In genomic region chr10:33509231-33509871, GRCh38 we compare ENCODE assay signal across 8 cellular contexts.
A peak's percentile ranks its signal among the peaks of the same experiment; 100 is the strongest.
DNase-seq lines count a peak whose midpoint lies in the region; ATAC-seq, FAIRE-seq and TF ChIP-seq lines count a peak whose summit lies in the region.

No MANE protein-coding gene starts in this region.

- H3K36me3 Mint-ChIP-seq in astrocyte (ENCODE audit: low read depth, unreplicated experiment) (no peaks in the 10 kb centered on the region), type B pancreatic cell (peaks cover 3% of the 10 kb centered on the region)

- H3K4me3 Mint-ChIP-seq in astrocyte (ENCODE audit: unreplicated experiment) (no peak overlapping the region), type B pancreatic cell (peak overlapping the region; percentile 26)

- TF ChIP-seq CTCF in astrocyte (IDR thresholded peaks at IDR 0.05; ENCODE audit: insufficient read depth, low read depth, low read length): no peak
- no peak for TF ChIP-seq CTCF in type B pancreatic cell (conservative IDR thresholded peaks at IDR 0.05)

- no peaks in the 10 kb centered on the region for H3K9me3 ChIP-seq in astrocyte (ENCODE audit: insufficient read depth, low read depth, low read length)

- peak overlapping the region; percentile 71 for H3K4me2 ChIP-seq in astrocyte (ENCODE audit: low read length)

- H3K4me1 Mint-ChIP-seq in astrocyte (ENCODE audit: low read depth, unreplicated experiment) (peaks cover 12% of the 10 kb centered on the region), type B pancreatic cell (ENCODE audit: unreplicated experiment) (peaks cover 19% of the 10 kb centered on the region)

- no peaks in the 10 kb centered on the region for H3K79me2 ChIP-seq in astrocyte (ENCODE audit: insufficient read depth, low read length)

- peaks cover 4% of the 10 kb centered on the region for H3K9me3 Mint-ChIP-seq in astrocyte (ENCODE audit: unreplicated experiment)
- H3K9me3 Mint-ChIP-seq in type B pancreatic cell: peaks cover 10% of the 10 kb centered on the region

- no peaks in the 10 kb centered on the region for H3K27me3 ChIP-seq in astrocyte (ENCODE audit: insufficient read depth, low read length)

- peak overlapping the region; percentile 4 for H3K4me3 ChIP-seq in astrocyte (ENCODE audit: insufficient read depth, low read depth, low read length)

- H3K27ac Mint-ChIP-seq in astrocyte (ENCODE audit: unreplicated experiment) (peak overlapping the region; percentile 47), type B pancreatic cell (peak overlapping the region; percentile 85)

- FAIRE-seq in astrocyte (lab: Jason Lieb, UNC): peak; percentile 81

- H3K36me3 ChIP-seq in astrocyte (ENCODE audit: insufficient read depth, low read length): no peaks in the 10 kb centered on the region

- H3K9ac ChIP-seq in astrocyte (ENCODE audit: low read length): peak overlapping the region; percentile 55

- peak; percentile 10 for DNase-seq in stimulated activated naive CD4-positive, alpha-beta T cell treated with Interleukin-2 at 50 U/mL for 16 hours (lab: John Stamatoyannopoulos, UW)
- DNase-seq in stimulated activated naive CD4-positive, alpha-beta T cell (lab: John Stamatoyannopoulos, UW): no peak
- DNase-seq in NCI-H2107 treated with DMSO at 0.1 percent for 48 hours (lab: John Stamatoyannopoulos, UW; ENCODE audit: unreplicated experiment) (peak; percentile 68), astrocyte (ENCODE audit: low read depth) (peak; percentile 97), left lobe of liver (ENCODE audit: low spot score) (no peak), type B pancreatic cell (ENCODE audit: extremely low spot score, unreplicated experiment) (no peak), GM19238 (ENCODE audit: insufficient read length, low spot score) (no peak)

- H3K27ac ChIP-seq in astrocyte (ENCODE audit: low read depth, low read length): peak overlapping the region; percentile 62

- H3K27me3 Mint-ChIP-seq in astrocyte (ENCODE audit: low read depth, unreplicated experiment) (no peaks in the 10 kb centered on the region), type B pancreatic cell (no peaks in the 10 kb centered on the region)

- peak; percentile 65 for ATAC-seq in HG02798 (IDR thresholded peaks at IDR 0.05; ENCODE audit: poor library complexity, unreplicated experiment)
- ATAC-seq in left lobe of liver: peak; percentile 68

- no peak overlapping the region for H2AFZ ChIP-seq in astrocyte (ENCODE audit: low read depth, low read length)

- H4K20me1 ChIP-seq in astrocyte (ENCODE audit: insufficient read depth, low read length): no peaks in the 10 kb centered on the region

- peaks cover 21% of the 10 kb centered on the region for H3K4me1 ChIP-seq in astrocyte (ENCODE audit: insufficient read depth, low read length)

Comparison
In these comparisons a context has a peak if more than half of its experiments do, and no peak if none do; other contexts are left out.
1. DNase-seq: peak in stimulated activated naive CD4-positive, alpha-beta T cell treated with Interleukin-2 at 50 U/mL for 16 hours (single experiment), NCI-H2107 treated with DMSO at 0.1 percent for 48 hours (single experiment) and astrocyte (single experiment); none in stimulated activated naive CD4-positive, alpha-beta T cell (0 of 6), left lobe of liver (single experiment), type B pancreatic cell (single experiment) and GM19238 (single experiment).